ENCODE assay signal across 2 cellular contexts in the genomic region with DNA sequence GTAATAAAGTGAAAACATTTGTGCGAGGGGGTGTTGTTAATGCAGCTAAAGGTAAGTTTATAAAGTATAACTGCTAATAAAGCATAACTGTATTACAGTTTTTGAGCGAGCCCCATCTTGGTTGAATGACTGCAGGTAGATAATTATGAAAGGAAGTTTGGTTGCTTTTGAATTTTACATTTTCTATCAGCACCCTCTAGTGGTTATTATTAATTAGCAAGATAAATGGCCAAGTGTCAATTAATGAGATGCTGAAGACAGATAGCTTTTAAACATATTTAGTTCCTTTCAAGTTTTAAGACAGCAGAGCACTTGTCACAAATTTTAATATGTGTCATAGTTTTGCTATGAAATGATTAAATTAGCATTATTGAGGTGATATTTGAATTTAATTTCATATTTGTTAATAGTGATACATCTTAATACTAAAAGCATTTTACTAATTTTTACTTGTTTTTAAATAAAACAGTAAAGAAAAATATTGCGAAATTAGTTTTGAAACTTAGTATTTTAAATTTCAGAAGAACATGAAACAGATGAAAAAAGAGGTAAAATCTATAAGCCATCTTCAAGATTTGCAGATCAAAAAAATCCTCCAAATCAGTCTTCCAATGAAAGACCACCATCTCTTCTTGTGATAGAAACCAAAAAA.
TF ChIP-seq lines count a peak whose summit lies in the region.

No MANE protein-coding gene starts in this region.

TF ChIP-seq in HEK293T, 16 proteins besides CTCF, POLR2A, EP300 and RAD21 (continued from another document):
- TF ChIP-seq, protein P1, sequence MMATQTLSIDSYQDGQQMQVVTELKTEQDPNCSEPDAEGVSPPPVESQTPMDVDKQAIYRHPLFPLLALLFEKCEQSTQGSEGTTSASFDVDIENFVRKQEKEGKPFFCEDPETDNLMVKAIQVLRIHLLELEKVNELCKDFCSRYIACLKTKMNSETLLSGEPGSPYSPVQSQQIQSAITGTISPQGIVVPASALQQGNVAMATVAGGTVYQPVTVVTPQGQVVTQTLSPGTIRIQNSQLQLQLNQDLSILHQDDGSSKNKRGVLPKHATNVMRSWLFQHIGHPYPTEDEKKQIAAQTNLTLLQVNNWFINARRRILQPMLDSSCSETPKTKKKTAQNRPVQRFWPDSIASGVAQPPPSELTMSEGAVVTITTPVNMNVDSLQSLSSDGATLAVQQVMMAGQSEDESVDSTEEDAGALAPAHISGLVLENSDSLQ (IDR thresholded peaks at IDR 0.05) = peak; percentile 58

TF ChIP-seq in HepG2, 621 proteins besides CTCF, POLR2A, EP300 and RAD21 (continued from another document):
- TF ChIP-seq GABPA (IDR thresholded peaks at IDR 0.05; ENCODE audit: low read depth, low read length) (no peak), GABPA (CRISPR knock-in tag; IDR thresholded peaks at IDR 0.05; ENCODE audit: low read depth) (no peak), MIXL1 (CRISPR knock-in tag; IDR thresholded peaks at IDR 0.05) (peak; percentile 90)
- TF ChIP-seq, protein P2, sequence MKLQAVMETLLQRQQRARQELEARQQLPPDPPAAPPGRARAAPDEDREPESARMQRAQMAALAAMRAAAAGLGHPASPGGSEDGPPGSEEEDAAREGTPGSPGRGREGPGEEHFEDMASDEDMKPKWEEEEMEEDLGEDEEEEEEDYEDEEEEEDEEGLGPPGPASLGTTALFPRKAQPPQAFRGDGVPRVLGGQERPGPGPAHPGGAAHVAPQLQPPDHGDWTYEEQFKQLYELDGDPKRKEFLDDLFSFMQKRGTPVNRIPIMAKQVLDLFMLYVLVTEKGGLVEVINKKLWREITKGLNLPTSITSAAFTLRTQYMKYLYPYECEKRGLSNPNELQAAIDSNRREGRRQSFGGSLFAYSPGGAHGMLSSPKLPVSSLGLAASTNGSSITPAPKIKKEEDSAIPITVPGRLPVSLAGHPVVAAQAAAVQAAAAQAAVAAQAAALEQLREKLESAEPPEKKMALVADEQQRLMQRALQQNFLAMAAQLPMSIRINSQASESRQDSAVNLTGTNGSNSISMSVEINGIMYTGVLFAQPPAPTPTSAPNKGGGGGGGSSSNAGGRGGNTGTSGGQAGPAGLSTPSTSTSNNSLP (IDR thresholded peaks at IDR 0.05; ENCODE audit: low read depth, low read length) = peak; percentile 60
